11 cellular contexts compared by ENCODE assay signal in the genomic region with DNA sequence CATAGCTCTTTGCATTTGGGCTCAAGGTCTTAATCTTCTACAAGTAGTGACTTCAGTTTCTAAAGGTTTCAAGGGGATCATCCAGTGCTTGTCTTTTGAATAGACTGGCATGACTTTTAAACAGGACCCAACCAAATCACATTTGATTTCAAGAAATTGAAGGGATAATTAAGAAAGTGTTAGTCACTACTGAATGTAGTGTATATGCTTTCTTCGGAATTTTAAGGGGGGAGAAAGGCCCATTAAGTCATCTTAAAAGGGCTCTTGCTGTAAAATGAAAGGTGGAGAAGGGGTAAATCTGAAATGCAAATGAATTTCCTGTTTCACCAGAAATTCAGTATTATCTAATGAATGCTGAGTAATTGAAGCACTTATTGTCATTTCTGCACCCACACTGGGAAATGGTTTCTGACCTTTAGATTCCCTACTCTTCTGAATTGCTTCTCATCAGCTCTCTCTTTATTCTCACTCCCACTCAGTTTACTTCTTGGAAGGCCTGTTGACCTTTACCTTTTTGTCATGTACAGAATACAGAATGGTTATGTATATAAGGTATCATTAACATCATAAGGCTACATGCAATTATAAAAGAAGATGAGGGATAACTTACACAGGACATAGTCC.
"Had no signal": no experiment of that assay in that cellular context is flagged by ENCODE, and none has a peak within 500 bp of the region (broad histone marks: within the 10 kb centered on the region; RNA-seq: fewer than 3 reads in every experiment).

No MANE protein-coding gene starts in this region.

- H3K4me3 ChIP-seq: gastroesophageal sphincter, lower lobe of right lung, neural progenitor cell, pancreas, thyroid gland had no signal

- H3K4me1 ChIP-seq: lower lobe of right lung, pancreas, thyroid gland had no signal

- H3K9ac ChIP-seq: neural progenitor cell had no signal

- H3K9me3 Mint-ChIP-seq: activated naive CD4-positive, alpha-beta T cell treated with anti-CD3 and anti-CD28 coated beads, Interleukin-2, amount 50 U/mL, for 24 hours; mesothelial cell of epicardium; neural progenitor cell had no signal

- H3K4me1 Mint-ChIP-seq: activated naive CD4-positive, alpha-beta T cell treated with anti-CD3 and anti-CD28 coated beads, Interleukin-2, amount 50 U/mL, for 24 hours had no signal

- H3K27me3 ChIP-seq: gastroesophageal sphincter, neural progenitor cell, pancreas, thyroid gland had no signal

- DNase-seq: activated CD8-positive, alpha-beta memory T cell treated with anti-CD3 and anti-CD28 coated beads, Interleukin-2, amount 10 ng/mL, durations not matched to agents 7 days and 5 days; dermis blood vessel endothelial cell; lower lobe of right lung; pancreas; stimulated activated CD4-positive, alpha-beta T cell treated with anti-CD3 and anti-CD28 coated beads, Interleukin-2, amount 100 ng/mL, for 48 hours; thyroid gland had no signal

- H3K4me3 Mint-ChIP-seq: activated CD8-positive, alpha-beta memory T cell treated with anti-CD3 and anti-CD28 coated beads, Interleukin-2, amount 10 ng/mL, durations not matched to agents 7 days and 5 days; activated naive CD4-positive, alpha-beta T cell treated with anti-CD3 and anti-CD28 coated beads, Interleukin-2, amount 50 U/mL, for 24 hours; mesothelial cell of epicardium; neural progenitor cell had no signal

- H3K36me3 Mint-ChIP-seq: activated CD8-positive, alpha-beta memory T cell treated with anti-CD3 and anti-CD28 coated beads, Interleukin-2, amount 10 ng/mL, durations not matched to agents 7 days and 5 days; activated naive CD4-positive, alpha-beta T cell treated with anti-CD3 and anti-CD28 coated beads, Interleukin-2, amount 50 U/mL, for 24 hours; mesothelial cell of epicardium; neural progenitor cell had no signal

- H3K9me3 ChIP-seq: gastroesophageal sphincter, lower lobe of right lung, pancreas, thyroid gland had no signal

- H3K36me3 ChIP-seq: gastroesophageal sphincter, lower lobe of right lung, neural progenitor cell, pancreas, thyroid gland had no signal

- H3K27ac ChIP-seq: gastroesophageal sphincter, lower lobe of right lung, neural progenitor cell, pancreas, thyroid gland, VCaP had no signal

- ATAC-seq: activated CD8-positive, alpha-beta memory T cell treated with anti-CD3 and anti-CD28 coated beads, Interleukin-2, amount 10 ng/mL, durations not matched to agents 7 days and 5 days; gastroesophageal sphincter; lower lobe of right lung; pancreas had no signal

- H3K27ac Mint-ChIP-seq: activated CD8-positive, alpha-beta memory T cell treated with anti-CD3 and anti-CD28 coated beads, Interleukin-2, amount 10 ng/mL, durations not matched to agents 7 days and 5 days; activated naive CD4-positive, alpha-beta T cell treated with anti-CD3 and anti-CD28 coated beads, Interleukin-2, amount 50 U/mL, for 24 hours; mesothelial cell of epicardium; neural progenitor cell had no signal

- H3K27me3 Mint-ChIP-seq: activated CD8-positive, alpha-beta memory T cell treated with anti-CD3 and anti-CD28 coated beads, Interleukin-2, amount 10 ng/mL, durations not matched to agents 7 days and 5 days; activated naive CD4-positive, alpha-beta T cell treated with anti-CD3 and anti-CD28 coated beads, Interleukin-2, amount 50 U/mL, for 24 hours had no signal
